8 cellular contexts compared by ENCODE assay signal in genomic region chr4:5863461-5864113, GRCh38. TPM values are rescaled to one million over a fixed set of nuclear protein-coding genes. Genes with fewer than 3 reads are reported as not detected.
A peak's percentile ranks its signal among the peaks of the same experiment; 100 is the strongest.
DNase-seq lines count a peak whose midpoint lies in the region; ATAC-seq and TF ChIP-seq lines count a peak whose summit lies in the region.

No MANE protein-coding gene starts in this region.

- no peaks in the 10 kb centered on the region for H3K9me2 ChIP-seq in MM.1S (replicated peaks; ENCODE audit: insufficient read depth, low read length)

- H3K4me2 ChIP-seq in MM.1S (ENCODE audit: low read depth, low read length) = no peak overlapping the region

- no peak for ATAC-seq in GM18867 (IDR thresholded peaks at IDR 0.05; ENCODE audit: unreplicated experiment)

- 36 to 48% (median 45%) methylated on average over 14 to 15 of the region's 15 CpGs for WGBS in adrenal gland, 4 donors
- 66 to 72% methylated on average over 14 to 15 of the region's 15 CpGs for WGBS in testis, 2 donors

- H3K79me2 ChIP-seq in MM.1S (ENCODE audit: low read length) = no peaks in the 10 kb centered on the region

- H3K4me3 ChIP-seq in MM.1S (ENCODE audit: low read length) = no peak overlapping the region
- no peak overlapping the region for H3K4me3 ChIP-seq in adrenal gland
- H3K4me3 ChIP-seq in testis = no peak overlapping the region

- H3K27me3 ChIP-seq in MM.1S (replicated peaks; ENCODE audit: insufficient read depth, low read length) (no peaks in the 10 kb centered on the region), adrenal gland (peaks cover 3% of the 10 kb centered on the region), testis (no peaks in the 10 kb centered on the region)

- TF ChIP-seq CTCF in MM.1S (IDR thresholded peaks at IDR 0.05; ENCODE audit: low read length) (no peak), adrenal gland (IDR thresholded peaks at IDR 0.05) (no peak), testis (IDR thresholded peaks at IDR 0.05) (no peak)

- DNase-seq in DMS79 (lab: John Stamatoyannopoulos, UW) (peak; percentile 72), MM.1S (peak; percentile 6), adrenal gland (peak; percentile 40 to 81 (median 50)), renal cortical epithelial cell (ENCODE audit: low read depth) (peak; percentile 97), testis (no peak), NCI-H1694 treated with DMSO at 0.1 percent for 48 hours (lab: John Stamatoyannopoulos, UW) (no peak), hippocampal formation (lab: John Stamatoyannopoulos, UW) (no peak)

- TF ChIP-seq POLR2A in adrenal gland (IDR thresholded peaks at IDR 0.05) (no peak), testis (IDR thresholded peaks at IDR 0.05) (no peak)

- no peak overlapping the region for H3K9ac ChIP-seq in MM.1S (ENCODE audit: low read length)

- intact Hi-C loops in adrenal gland (cut with DNase I) = no loop called here
- intact Hi-C loops in testis (cut with DNase I; ENCODE audit: low total_unique reads) = no loop called here

- no peak overlapping the region for H2AFZ ChIP-seq in MM.1S (ENCODE audit: low read length)

- H3K9me3 ChIP-seq in MM.1S (replicated peaks; ENCODE audit: insufficient read depth, low read length) = no peaks in the 10 kb centered on the region
- H3K9me3 ChIP-seq in adrenal gland (replicated peaks in 1 of 3) = no peaks in the 10 kb centered on the region
- no peaks in the 10 kb centered on the region for H3K9me3 ChIP-seq in testis

- H3K4me1 ChIP-seq in MM.1S (ENCODE audit: low read length) (peaks cover 17% of the 10 kb centered on the region), adrenal gland (replicated peaks in 1 of 2) (peaks cover 0 to 7% of the 10 kb centered on the region in 2 donors), testis (no peaks in the 10 kb centered on the region)

- H3K27ac ChIP-seq in MM.1S (ENCODE audit: low read length) (no peak overlapping the region), adrenal gland (no peak overlapping the region), testis (no peak overlapping the region)

- peaks cover 16% of the 10 kb centered on the region for H3F3A ChIP-seq in MM.1S (ENCODE audit: insufficient read depth, low read length)

- no peaks in the 10 kb centered on the region for H3K36me3 ChIP-seq in MM.1S (replicated peaks; ENCODE audit: insufficient read depth, low read length)
- no peaks in the 10 kb centered on the region for H3K36me3 ChIP-seq in adrenal gland (replicated peaks in 1 of 2)
- no peaks in the 10 kb centered on the region for H3K36me3 ChIP-seq in testis (ENCODE audit: low read depth, missing control alignments)

- H4K20me1 ChIP-seq in MM.1S (ENCODE audit: insufficient read depth, low read length) = no peaks in the 10 kb centered on the region

RNA-seq across cellular contexts. Expression of gene CRMP1, which starts 29.3 kb away (rescaled TPM):
- total RNA-seq in adrenal gland (1 to 10 TPM in 4 of 8 donors, under 1 TPM in 4; 0.18 to 10.0 (median 1.0) TPM), renal cortical epithelial cell (0.25 TPM in 1 of 2 replicates, not detected in the other), testis (1 to 10 TPM; 8.9 to 9.4 TPM)
- polyA plus RNA-seq in adrenal gland (1 to 10 TPM; 4.8 to 9.3 (median 8.4) TPM), testis (ENCODE audit: insufficient read depth, low read depth, low replicate concordance) (5.0 TPM)

Comparison
In these comparisons a context has a peak if more than half of its experiments do, and no peak if none do; other contexts are left out.
1. DNase-seq: peak in DMS79 (single experiment), MM.1S (single experiment), adrenal gland (7 of 7) and renal cortical epithelial cell (single experiment); none in testis (single experiment), NCI-H1694 treated with DMSO at 0.1 percent for 48 hours (single experiment) and hippocampal formation (0 of 2).